In the genomic region with DNA sequence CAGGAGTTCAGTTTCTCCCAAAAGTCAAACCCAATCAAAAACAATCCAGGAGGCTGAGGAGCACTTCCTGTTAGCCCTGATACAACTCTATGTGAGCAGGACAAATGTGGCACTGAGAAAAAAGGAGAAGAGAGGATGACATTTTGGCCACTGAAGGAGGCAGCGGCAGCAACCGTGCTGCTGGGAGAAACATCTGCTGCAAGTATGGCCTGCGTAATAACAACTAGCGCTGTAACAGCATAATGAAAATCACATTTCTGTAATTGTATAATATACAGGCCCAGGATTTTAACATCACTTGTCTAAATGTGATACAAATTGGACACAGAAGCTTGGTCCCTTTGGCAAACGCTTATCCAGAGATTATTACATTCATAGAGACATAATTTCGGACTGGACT, we compare ENCODE assay signal across 1 cellular context.
TF ChIP-seq lines count a peak whose summit lies in the region.

No MANE protein-coding gene starts in this region.

TF ChIP-seq in GM23338, 12 proteins besides CTCF, POLR2A, EP300 and RAD21:
- TF ChIP-seq, protein P1, sequence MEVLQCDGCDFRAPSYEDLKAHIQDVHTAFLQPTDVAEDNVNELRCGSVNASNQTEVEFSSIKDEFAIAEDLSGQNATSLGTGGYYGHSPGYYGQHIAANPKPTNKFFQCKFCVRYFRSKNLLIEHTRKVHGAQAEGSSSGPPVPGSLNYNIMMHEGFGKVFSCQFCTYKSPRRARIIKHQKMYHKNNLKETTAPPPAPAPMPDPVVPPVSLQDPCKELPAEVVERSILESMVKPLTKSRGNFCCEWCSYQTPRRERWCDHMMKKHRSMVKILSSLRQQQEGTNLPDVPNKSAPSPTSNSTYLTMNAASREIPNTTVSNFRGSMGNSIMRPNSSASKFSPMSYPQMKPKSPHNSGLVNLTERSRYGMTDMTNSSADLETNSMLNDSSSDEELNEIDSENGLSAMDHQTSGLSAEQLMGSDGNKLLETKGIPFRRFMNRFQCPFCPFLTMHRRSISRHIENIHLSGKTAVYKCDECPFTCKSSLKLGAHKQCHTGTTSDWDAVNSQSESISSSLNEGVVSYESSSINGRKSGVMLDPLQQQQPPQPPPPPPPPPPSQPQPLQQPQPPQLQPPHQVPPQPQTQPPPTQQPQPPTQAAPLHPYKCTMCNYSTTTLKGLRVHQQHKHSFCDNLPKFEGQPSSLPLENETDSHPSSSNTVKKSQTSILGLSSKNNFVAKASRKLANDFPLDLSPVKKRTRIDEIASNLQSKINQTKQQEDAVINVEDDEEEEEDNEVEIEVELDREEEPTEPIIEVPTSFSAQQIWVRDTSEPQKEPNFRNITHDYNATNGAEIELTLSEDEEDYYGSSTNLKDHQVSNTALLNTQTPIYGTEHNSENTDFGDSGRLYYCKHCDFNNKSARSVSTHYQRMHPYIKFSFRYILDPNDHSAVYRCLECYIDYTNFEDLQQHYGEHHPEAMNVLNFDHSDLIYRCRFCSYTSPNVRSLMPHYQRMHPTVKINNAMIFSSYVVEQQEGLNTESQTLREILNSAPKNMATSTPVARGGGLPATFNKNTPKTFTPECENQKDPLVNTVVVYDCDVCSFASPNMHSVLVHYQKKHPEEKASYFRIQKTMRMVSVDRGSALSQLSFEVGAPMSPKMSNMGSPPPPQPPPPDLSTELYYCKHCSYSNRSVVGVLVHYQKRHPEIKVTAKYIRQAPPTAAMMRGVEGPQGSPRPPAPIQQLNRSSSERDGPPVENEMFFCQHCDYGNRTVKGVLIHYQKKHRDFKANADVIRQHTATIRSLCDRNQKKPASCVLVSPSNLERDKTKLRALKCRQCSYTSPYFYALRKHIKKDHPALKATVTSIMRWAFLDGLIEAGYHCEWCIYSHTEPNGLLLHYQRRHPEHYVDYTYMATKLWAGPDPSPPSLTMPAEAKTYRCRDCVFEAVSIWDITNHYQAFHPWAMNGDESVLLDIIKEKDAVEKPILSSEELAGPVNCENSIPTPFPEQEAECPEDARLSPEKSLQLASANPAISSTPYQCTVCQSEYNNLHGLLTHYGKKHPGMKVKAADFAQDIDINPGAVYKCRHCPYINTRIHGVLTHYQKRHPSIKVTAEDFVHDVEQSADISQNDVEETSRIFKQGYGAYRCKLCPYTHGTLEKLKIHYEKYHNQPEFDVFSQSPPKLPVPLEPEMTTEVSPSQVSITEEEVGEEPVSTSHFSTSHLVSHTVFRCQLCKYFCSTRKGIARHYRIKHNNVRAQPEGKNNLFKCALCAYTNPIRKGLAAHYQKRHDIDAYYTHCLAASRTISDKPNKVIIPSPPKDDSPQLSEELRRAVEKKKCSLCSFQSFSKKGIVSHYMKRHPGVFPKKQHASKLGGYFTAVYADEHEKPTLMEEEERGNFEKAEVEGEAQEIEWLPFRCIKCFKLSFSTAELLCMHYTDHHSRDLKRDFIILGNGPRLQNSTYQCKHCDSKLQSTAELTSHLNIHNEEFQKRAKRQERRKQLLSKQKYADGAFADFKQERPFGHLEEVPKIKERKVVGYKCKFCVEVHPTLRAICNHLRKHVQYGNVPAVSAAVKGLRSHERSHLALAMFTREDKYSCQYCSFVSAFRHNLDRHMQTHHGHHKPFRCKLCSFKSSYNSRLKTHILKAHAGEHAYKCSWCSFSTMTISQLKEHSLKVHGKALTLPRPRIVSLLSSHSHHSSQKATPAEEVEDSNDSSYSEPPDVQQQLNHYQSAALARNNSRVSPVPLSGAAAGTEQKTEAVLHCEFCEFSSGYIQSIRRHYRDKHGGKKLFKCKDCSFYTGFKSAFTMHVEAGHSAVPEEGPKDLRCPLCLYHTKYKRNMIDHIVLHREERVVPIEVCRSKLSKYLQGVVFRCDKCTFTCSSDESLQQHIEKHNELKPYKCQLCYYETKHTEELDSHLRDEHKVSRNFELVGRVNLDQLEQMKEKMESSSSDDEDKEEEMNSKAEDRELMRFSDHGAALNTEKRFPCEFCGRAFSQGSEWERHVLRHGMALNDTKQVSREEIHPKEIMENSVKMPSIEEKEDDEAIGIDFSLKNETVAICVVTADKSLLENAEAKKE (CRISPR knock-in tag; IDR thresholded peaks at IDR 0.05), result no peak
- no peak for TF ChIP-seq STAT1 (IDR thresholded peaks at IDR 0.05; ENCODE audit: unreplicated experiment)
- no peak for TF ChIP-seq ZNF114 (CRISPR knock-in tag; IDR thresholded peaks at IDR 0.05)
- TF ChIP-seq, protein P2, sequence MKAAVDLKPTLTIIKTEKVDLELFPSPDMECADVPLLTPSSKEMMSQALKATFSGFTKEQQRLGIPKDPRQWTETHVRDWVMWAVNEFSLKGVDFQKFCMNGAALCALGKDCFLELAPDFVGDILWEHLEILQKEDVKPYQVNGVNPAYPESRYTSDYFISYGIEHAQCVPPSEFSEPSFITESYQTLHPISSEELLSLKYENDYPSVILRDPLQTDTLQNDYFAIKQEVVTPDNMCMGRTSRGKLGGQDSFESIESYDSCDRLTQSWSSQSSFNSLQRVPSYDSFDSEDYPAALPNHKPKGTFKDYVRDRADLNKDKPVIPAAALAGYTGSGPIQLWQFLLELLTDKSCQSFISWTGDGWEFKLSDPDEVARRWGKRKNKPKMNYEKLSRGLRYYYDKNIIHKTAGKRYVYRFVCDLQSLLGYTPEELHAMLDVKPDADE (IDR thresholded peaks at IDR 0.05), result no peak
- TF ChIP-seq CREB1 (CRISPR knock-in tag; IDR thresholded peaks at IDR 0.05; ENCODE audit: low read depth), result no peak
- TF ChIP-seq POLR2AphosphoS5 (IDR thresholded peaks at IDR 0.05; ENCODE audit: low read depth), result no peak
